Comparison of ENCODE assay signal across 21 cellular contexts in genomic region chr4:119707336-119707735, GRCh38.
"Had no signal": no experiment of that assay in that cellular context is flagged by ENCODE, and none has a peak within 500 bp of the region (broad histone marks: within the 10 kb centered on the region; RNA-seq: fewer than 3 reads in every experiment).

No MANE protein-coding gene starts in this region.

- ATAC-seq: gastrocnemius medialis; left cardiac atrium; naive thymus-derived CD8-positive, alpha-beta T cell; psoas muscle; sciatic nerve had no signal

- H3K9me3 ChIP-seq: esophagus muscularis mucosa, gastrocnemius medialis, neutrophil, psoas muscle, thoracic aorta had no signal

- H3K36me3 ChIP-seq: esophagus muscularis mucosa, gastrocnemius medialis, neutrophil, stomach, thoracic aorta had no signal

- FAIRE-seq: endometrium, kidney had no signal

- H3K4me3 ChIP-seq: esophagus muscularis mucosa, gastrocnemius medialis, psoas muscle, stomach, thoracic aorta had no signal

- H3K4me1 ChIP-seq: esophagus muscularis mucosa, gastrocnemius medialis, psoas muscle, stomach had no signal

- H3K27ac Mint-ChIP-seq: naive thymus-derived CD8-positive, alpha-beta T cell had no signal

- H3K4me1 Mint-ChIP-seq: naive thymus-derived CD8-positive, alpha-beta T cell had no signal

- H3K27ac ChIP-seq: epithelial cell of prostate, esophagus muscularis mucosa, gastrocnemius medialis, neutrophil, psoas muscle, stomach, thoracic aorta had no signal

- H3K4me3 Mint-ChIP-seq: naive thymus-derived CD8-positive, alpha-beta T cell had no signal

- H3K27me3 ChIP-seq: esophagus muscularis mucosa, gastrocnemius medialis, neutrophil, stomach had no signal

- DNase-seq: effector memory CD4-positive, alpha-beta T cell; gastrocnemius medialis; glutamatergic neuron; kidney; left cardiac atrium; mammary epithelial cell; naive thymus-derived CD8-positive, alpha-beta T cell; psoas muscle; retina; stimulated activated CD4-positive, alpha-beta T cell treated with anti-CD3 and anti-CD28 coated beads, Interleukin-2, amount 100 ng/mL, for 24 hours; stimulated activated CD4-positive, alpha-beta T cell treated with anti-CD3 and anti-CD28 coated beads, Interleukin-4, amount 100 ng/mL, for 4 hours; stimulated activated naive CD4-positive, alpha-beta T cell; stomach; substantia nigra; trophoblast cell had no signal
